ENCODE assay signal across 31 cellular contexts in the genomic region with DNA sequence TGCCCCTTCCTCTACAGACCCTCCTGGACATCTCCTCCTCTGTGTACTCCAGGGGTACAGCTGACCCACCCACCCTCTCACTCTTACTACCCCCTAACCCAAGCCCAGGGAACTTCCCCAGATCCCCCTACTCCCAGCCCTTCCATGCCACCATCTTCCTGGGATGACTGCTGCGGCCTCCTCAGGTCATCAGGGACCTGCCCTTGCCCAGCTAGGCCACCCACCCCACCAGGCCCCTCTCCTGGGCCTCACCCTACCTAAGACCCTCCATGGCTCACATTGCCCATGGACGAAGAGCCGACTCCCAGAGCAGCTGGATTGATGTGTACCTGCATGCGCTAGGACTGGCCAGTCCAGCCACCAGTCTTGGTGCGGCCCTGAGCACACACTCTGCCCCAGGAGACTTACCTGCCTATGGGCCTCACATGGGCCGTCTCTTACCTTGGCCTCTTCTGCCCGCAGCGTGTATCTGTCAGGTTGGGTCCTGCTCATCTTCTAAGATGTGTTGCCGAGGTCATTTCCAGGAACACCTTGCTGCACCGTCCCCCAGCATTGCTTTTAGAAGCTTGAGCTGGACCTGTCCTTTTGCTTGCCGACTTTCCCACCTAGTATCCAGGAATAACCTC. TPM values are rescaled to one million over a fixed set of nuclear protein-coding genes. Genes with fewer than 3 reads are reported as not detected.
DNase-seq lines count a peak whose midpoint lies in the region; ATAC-seq, FAIRE-seq and TF ChIP-seq lines count a peak whose summit lies in the region.
"Had no signal": no experiment of that assay in that cellular context is flagged by ENCODE, and none has a peak within 500 bp of the region (broad histone marks: within the 10 kb centered on the region; RNA-seq: fewer than 3 reads in every experiment).

No MANE protein-coding gene starts in this region.

- H3K4me1 ChIP-seq in K562 (replicated peaks in 1 of 2; ENCODE audit: control insufficient read depth in 2 of 2, insufficient read depth in 2 of 2, low read length in 2 of 2), result peaks cover 0 to 45% of the 10 kb centered on the region in 2 experiments; a peak in 3 of 5 replicates
- H3K4me1 ChIP-seq: colonic mucosa had no signal

- TF ChIP-seq CTCF in K562 (IDR thresholded peaks at IDR 0.05 in 2 of 3, conservative IDR thresholded peaks at IDR 0.05 in 1 of 3; ENCODE audit: insufficient read depth in 2 of 3, low read depth in 1 of 3, low read length in 3 of 3), result no peak
- no peak for TF ChIP-seq CTCF in nephron progenitor cell (IDR thresholded peaks at IDR 0.05)
- TF ChIP-seq CTCF in type B pancreatic cell (conservative IDR thresholded peaks at IDR 0.05), result no peak

- in situ Hi-C loops in K562 (cut with MboI), result no loop called here

- H3K27me3 Mint-ChIP-seq in activated naive CD4-positive, alpha-beta T cell treated with anti-CD3 and anti-CD28 coated beads, Interleukin-2, amount 10 ng/mL, durations not matched to agents 7 days and 5 days, result peaks cover 69% of the 10 kb centered on the region
- H3K27me3 Mint-ChIP-seq in nephron progenitor cell (ENCODE audit: low read depth, poor library complexity) (peaks cover 77% of the 10 kb centered on the region), type B pancreatic cell (peaks cover 44% of the 10 kb centered on the region)

- H3K9ac ChIP-seq in K562 (ENCODE audit: insufficient read depth in 1 of 2, low read depth in 2 of 2, low read length in 2 of 2), result peak overlapping the region in 1 of 2 experiments; percentile 72; a peak in 2 of 4 replicates

- POLR2A ChIA-PET in K562 (lab: Yijun Ruan, JAX), result interaction anchor here (0.5 to 2.2 kb wide), 11 partner anchors 11 to 378 kb away, joined by 3 to 12 read pairs (median 3); no protein-coding TSS in a partner anchor

- peaks cover 35 to 46% of the 10 kb centered on the region in 2 experiments for H3K27me3 ChIP-seq in K562 (ENCODE audit: control insufficient read depth in 2 of 2, insufficient read depth in 2 of 2, low read length in 2 of 2)
- H3K27me3 ChIP-seq: testis had no signal

- intact Hi-C loops in K562 (cut with micrococcal nuclease), result no loop called here

- CTCF ChIA-PET in activated naive CD4-positive, alpha-beta T cell treated with anti-CD3 and anti-CD28 coated beads, Interleukin-2, amount 10 ng/mL, durations not matched to agents 7 days and 5 days (lab: Charles Lee), result interaction anchor here (1.0 to 1.3 kb wide), 2 partner anchors 23 to 103 kb away, joined by 4 to 5 read pairs; no protein-coding TSS in a partner anchor
- CTCF ChIA-PET in K562 (lab: Yijun Ruan, JAX; ENCODE audit: low intra/inter-chr PET ratio), result no interaction called here

- ATAC-seq in K562, result no peak
- no peak for ATAC-seq in stimulated activated naive CD8-positive, alpha-beta T cell treated with anti-CD3 and anti-CD28 coated beads, Interleukin-15, Interleukin-2, amounts not matched to agents 100 U/mL and 50 U/mL, for 24 hours
- ATAC-seq: effector memory CD8-positive, alpha-beta T cell; mucosa of descending colon; stimulated activated memory B cell treated with anti-CD40 and anti-IgM and Interleukin-4, amounts not matched to agents 10 μg/mL and 1 μg/mL and 100 μg/mL, for 72 hours; T-cell had no signal

- FAIRE-seq in K562 (lab: Jason Lieb, UNC), result no peak
- FAIRE-seq: frontal cortex, HTR-8/SVneo had no signal

- TF ChIP-seq POLR2A in K562 (conservative IDR thresholded peaks at IDR 0.05), result no peak

- no peak for TF ChIP-seq EP300 in K562 (IDR thresholded peaks at IDR 0.05; ENCODE audit: low read length)

- no peak overlapping the region for H3K4me3 ChIP-seq in K562
- H3K4me3 ChIP-seq: colonic mucosa, esophagus squamous epithelium, mucosa of descending colon, testis had no signal

- peak overlapping the region; percentile 1 for H3K4me3 Mint-ChIP-seq in activated naive CD4-positive, alpha-beta T cell treated with anti-CD3 and anti-CD28 coated beads, Interleukin-2, amount 10 ng/mL, durations not matched to agents 7 days and 5 days
- H3K4me3 Mint-ChIP-seq in nephron progenitor cell, result peak overlapping the region; percentile 26
- peak overlapping the region; percentile 36 for H3K4me3 Mint-ChIP-seq in type B pancreatic cell
- H3K4me3 Mint-ChIP-seq: stimulated activated memory B cell treated with anti-CD40 and anti-IgM and Interleukin-4, amounts not matched to agents 10 μg/mL and 1 μg/mL and 100 μg/mL, for 72 hours had no signal

- no peaks in the 10 kb centered on the region for H3K9me3 Mint-ChIP-seq in activated naive CD4-positive, alpha-beta T cell treated with anti-CD3 and anti-CD28 coated beads, Interleukin-2, amount 10 ng/mL, durations not matched to agents 7 days and 5 days
- no peaks in the 10 kb centered on the region for H3K9me3 Mint-ChIP-seq in nephron progenitor cell
- no peaks in the 10 kb centered on the region for H3K9me3 Mint-ChIP-seq in type B pancreatic cell
- H3K9me3 Mint-ChIP-seq: CD8-positive, alpha-beta memory T cell; effector memory CD8-positive, alpha-beta T cell; stimulated activated memory B cell treated with anti-CD40 and anti-IgM and Interleukin-4, amounts not matched to agents 10 μg/mL and 1 μg/mL and 100 μg/mL, for 72 hours; T-cell had no signal

- no peak overlapping the region for H3K27ac ChIP-seq in K562 (ENCODE audit: extremely low read depth, low read depth, low read length)
- H3K27ac ChIP-seq: colonic mucosa, neutrophil, testis had no signal

- peaks cover 4% of the 10 kb centered on the region for H3K36me3 Mint-ChIP-seq in activated naive CD4-positive, alpha-beta T cell treated with anti-CD3 and anti-CD28 coated beads, Interleukin-2, amount 10 ng/mL, durations not matched to agents 7 days and 5 days
- peaks cover 1% of the 10 kb centered on the region for H3K36me3 Mint-ChIP-seq in nephron progenitor cell (ENCODE audit: low read depth)
- no peaks in the 10 kb centered on the region for H3K36me3 Mint-ChIP-seq in type B pancreatic cell
- H3K36me3 Mint-ChIP-seq: CD8-positive, alpha-beta memory T cell; stimulated activated memory B cell treated with anti-CD40 and anti-IgM and Interleukin-4, amounts not matched to agents 10 μg/mL and 1 μg/mL and 100 μg/mL, for 72 hours; T-cell had no signal

- peaks cover 19% of the 10 kb centered on the region for H3K4me1 Mint-ChIP-seq in activated naive CD4-positive, alpha-beta T cell treated with anti-CD3 and anti-CD28 coated beads, Interleukin-2, amount 10 ng/mL, durations not matched to agents 7 days and 5 days
- H3K4me1 Mint-ChIP-seq in nephron progenitor cell (peaks cover 16% of the 10 kb centered on the region), type B pancreatic cell (ENCODE audit: unreplicated experiment) (peaks cover 4% of the 10 kb centered on the region)

- BruUV-seq in K562 (replicated peaks; lab: Mats Ljungman, UMichigan), result no TSS peak

- no peak overlapping the region for H2AFZ ChIP-seq in K562 (ENCODE audit: low read depth, low read length)

- no peak for TF ChIP-seq RAD21 in K562 (CRISPR knock-in tag; conservative IDR thresholded peaks at IDR 0.05 in 1 of 2, IDR thresholded peaks at IDR 0.05 in 1 of 2)

- no peaks in the 10 kb centered on the region for H3K79me2 ChIP-seq in K562 (ENCODE audit: control insufficient read depth, insufficient read depth, low read length)

- H3K36me3 ChIP-seq in K562 (ENCODE audit: control insufficient read depth, insufficient read depth, low read length), result peaks cover 16% of the 10 kb centered on the region; the same call in 1 of the 3 replicates
- H3K36me3 ChIP-seq: breast epithelium, colonic mucosa, esophagus squamous epithelium had no signal

- H3K9me1 ChIP-seq in K562 (ENCODE audit: control insufficient read depth, insufficient read depth, low read length), result no peaks in the 10 kb centered on the region

- no peak overlapping the region for H3K27ac Mint-ChIP-seq in activated naive CD4-positive, alpha-beta T cell treated with anti-CD3 and anti-CD28 coated beads, Interleukin-2, amount 10 ng/mL, durations not matched to agents 7 days and 5 days
- H3K27ac Mint-ChIP-seq in nephron progenitor cell (no peak overlapping the region), type B pancreatic cell (no peak overlapping the region)
- H3K27ac Mint-ChIP-seq: effector memory CD8-positive, alpha-beta T cell; stimulated activated memory B cell treated with anti-CD40 and anti-IgM and Interleukin-4, amounts not matched to agents 10 μg/mL and 1 μg/mL and 100 μg/mL, for 72 hours; T-cell had no signal

- no peak for DNase-seq in activated naive CD4-positive, alpha-beta T cell treated with anti-CD3 and anti-CD28 coated beads, Interleukin-2, amount 10 ng/mL, durations not matched to agents 7 days and 5 days
- no peak for DNase-seq in activated naive CD4-positive, alpha-beta T cell (lab: John Stamatoyannopoulos, UW)
- DNase-seq in K562 (ENCODE audit: extremely low read depth in 1 of 4, low spot score in 3 of 4) (peak in 1 of 4 experiments; percentile 34), nephron progenitor cell (no peak), type B pancreatic cell (ENCODE audit: extremely low spot score, unreplicated experiment) (no peak), NCI-H526 (lab: John Stamatoyannopoulos, UW) (no peak), DMS 273 (lab: John Stamatoyannopoulos, UW; ENCODE audit: unreplicated experiment) (no peak)
- DNase-seq in stimulated activated naive CD8-positive, alpha-beta T cell treated with anti-CD3 and anti-CD28 coated beads, Interleukin-15, Interleukin-2, amounts not matched to agents 100 U/mL and 50 U/mL, for 24 hours, result no peak
- DNase-seq: 8988T; activated CD4-positive, alpha-beta T cell treated with anti-CD3 and anti-CD28 coated beads for 1 hour; activated CD8-positive, alpha-beta memory T cell treated with anti-CD3 and anti-CD28 coated beads for 24 hours; activated T-cell treated with anti-CD3 and anti-CD28 coated beads, Interleukin-2, amount 50 U/mL, for 1 hour; amniotic stem cell; CD8-positive, alpha-beta memory T cell; colonic mucosa; DMS153; effector memory CD8-positive, alpha-beta T cell; esophagus squamous epithelium; mucosa of descending colon; MV-4-11; NCI-H146; NCI-H510A treated with DMSO at 0.1 percent for 48 hours; NK-92 treated with Interleukin-12 subunit alpha and Interleukin-12 subunit beta, amount 100 ng/mL, for 24 hours; stimulated activated CD4-positive, alpha-beta T cell treated with anti-CD3 and anti-CD28 coated beads, Interleukin-2, amount 100 ng/mL, for 48 hours; testis had no signal

- no peak overlapping the region for H3K4me2 ChIP-seq in K562 (ENCODE audit: insufficient read depth, low read length)

- peaks cover 17% of the 10 kb centered on the region for H4K20me1 ChIP-seq in K562 (replicated peaks; ENCODE audit: control insufficient read depth, insufficient read depth, low read length)

- 28% methylated on average over 11 of the region's 11 CpGs for WGBS in K562 (ENCODE audit: insufficient coverage, low coverage, missing lambda C conversion rate)

- no peaks in the 10 kb centered on the region for H3K9me3 ChIP-seq in K562 (replicated peaks; ENCODE audit: control insufficient read depth, insufficient read depth, low read depth, low read length)
- H3K9me3 ChIP-seq: breast epithelium, colonic mucosa, esophagus squamous epithelium, mucosa of descending colon, neutrophil, testis had no signal

RNA-seq across cellular contexts. Expression of gene CLDN5, which starts 2.0 kb away (rescaled TPM):
- not detected in 2 replicates for total RNA-seq in K562 (2011; cell fraction: chromatin; rRNA removed; ENCODE audit: low replicate concordance)
- total RNA-seq in K562 (2011; cell fraction: nucleolus; rRNA removed), result not detected in 2 replicates
- not detected in 2 replicates for total RNA-seq in K562 (2011; cell fraction: nucleoplasm; rRNA removed)
- total RNA-seq in K562 (2014; rRNA removed) (not detected in 2 replicates), K562 (2014; rRNA removed; fragmentation: Illumina TruSeq; extraction: Trizol) (not detected in 2 replicates), K562 (2015; rRNA removed; fragmentation: Illumina TruSeq; extraction: Trizol) (not detected in 2 replicates), K562 (2021) (0.16 and 0.20 TPM in 2 replicates), type B pancreatic cell (ENCODE audit: low replicate concordance) (1.00 and 2.2 TPM in 2 replicates)
- polyA plus RNA-seq in K562 (2011; rRNA removed) (not detected in 2 replicates), K562 (2014; fragmentation: Illumina TruSeq; extraction: Trizol) (not detected in 2 replicates), K562 (2014; fragmentation: Nextera tagmentation; extraction: Ambion mirVana) (not detected), K562 (2014; rRNA removed) (not detected in 2 replicates)
- polyA plus RNA-seq in K562 (2011; cell fraction: cytosol; rRNA removed), result not detected in 2 replicates
- not detected in 2 replicates for polyA plus RNA-seq in K562 (2011; cell fraction: nucleus; rRNA removed)
- 0.08 and 0.18 TPM in 2 replicates for polyA plus RNA-seq in K562 (2012)
- polyA minus RNA-seq in K562 (2011; rRNA and poly(A)+ RNA removed), result not detected in 2 replicates
- not detected in 2 replicates for polyA minus RNA-seq in K562 (2011; cell fraction: cytosol; rRNA and poly(A)+ RNA removed)
- polyA minus RNA-seq in K562 (2011; cell fraction: nucleus; rRNA and poly(A)+ RNA removed), result not detected in 2 replicates
- total RNA-seq: CD8-positive, alpha-beta memory T cell had no signal
- polyA plus RNA-seq: CD8-positive, alpha-beta memory T cell had no signal

RNA-seq across cellular contexts. Expression of gene CDC45, which starts 46.5 kb away (rescaled TPM):
- 810 and 853 TPM in 2 replicates for total RNA-seq in K562 (2011; cell fraction: chromatin; rRNA removed; ENCODE audit: low replicate concordance)
- total RNA-seq in K562 (2011; cell fraction: nucleolus; rRNA removed), result 339 and 346 TPM in 2 replicates
- total RNA-seq in K562 (2011; cell fraction: nucleoplasm; rRNA removed), result 307 and 398 TPM in 2 replicates
- total RNA-seq in K562 (2014; rRNA removed) (415 and 450 TPM in 2 replicates), K562 (2014; rRNA removed; fragmentation: Illumina TruSeq; extraction: Trizol) (263 and 295 TPM in 2 replicates), K562 (2015; rRNA removed; fragmentation: Illumina TruSeq; extraction: Trizol) (239 and 251 TPM in 2 replicates), K562 (2021) (312 and 319 TPM in 2 replicates), type B pancreatic cell (ENCODE audit: low replicate concordance) (10.6 and 19.0 TPM in 2 replicates)
- polyA plus RNA-seq in K562 (2011; rRNA removed) (580 and 584 TPM in 2 replicates), K562 (2014; fragmentation: Illumina TruSeq; extraction: Trizol) (412 and 430 TPM in 2 replicates), K562 (2014; fragmentation: Nextera tagmentation; extraction: Ambion mirVana) (100 to 1,000 TPM; 276 to 465 TPM), K562 (2014; rRNA removed) (410 and 427 TPM in 2 replicates)
- 370 and 430 TPM in 2 replicates for polyA plus RNA-seq in K562 (2011; cell fraction: cytosol; rRNA removed)
- polyA plus RNA-seq in K562 (2011; cell fraction: nucleus; rRNA removed), result 642 and 944 TPM in 2 replicates
- 267 and 326 TPM in 2 replicates for polyA plus RNA-seq in K562 (2012)
- polyA minus RNA-seq in K562 (2011; rRNA and poly(A)+ RNA removed), result 415 and 540 TPM in 2 replicates
- polyA minus RNA-seq in K562 (2011; cell fraction: cytosol; rRNA and poly(A)+ RNA removed), result 153 and 162 TPM in 2 replicates
- 185 and 445 TPM in 2 replicates for polyA minus RNA-seq in K562 (2011; cell fraction: nucleus; rRNA and poly(A)+ RNA removed)

RNA-seq across cellular contexts. Expression of gene UFD1, which starts 47.2 kb away (rescaled TPM):
- 307 and 375 TPM in 2 replicates for total RNA-seq in K562 (2011; cell fraction: chromatin; rRNA removed; ENCODE audit: low replicate concordance)
- total RNA-seq in K562 (2011; cell fraction: nucleolus; rRNA removed), result 219 and 230 TPM in 2 replicates
- 278 and 374 TPM in 2 replicates for total RNA-seq in K562 (2011; cell fraction: nucleoplasm; rRNA removed)
- total RNA-seq in K562 (2014; rRNA removed) (238 and 290 TPM in 2 replicates), K562 (2014; rRNA removed; fragmentation: Illumina TruSeq; extraction: Trizol) (361 and 365 TPM in 2 replicates), K562 (2015; rRNA removed; fragmentation: Illumina TruSeq; extraction: Trizol) (330 and 363 TPM in 2 replicates), K562 (2021) (284 and 307 TPM in 2 replicates), type B pancreatic cell (ENCODE audit: low replicate concordance) (52.4 and 56.1 TPM in 2 replicates)
- polyA plus RNA-seq in K562 (2011; rRNA removed) (428 and 564 TPM in 2 replicates), K562 (2014; fragmentation: Illumina TruSeq; extraction: Trizol) (551 and 645 TPM in 2 replicates), K562 (2014; fragmentation: Nextera tagmentation; extraction: Ambion mirVana) (100 to 1,000 TPM; 503 to 627 TPM), K562 (2014; rRNA removed) (321 and 446 TPM in 2 replicates)
- polyA plus RNA-seq in K562 (2011; cell fraction: cytosol; rRNA removed), result 516 and 625 TPM in 2 replicates
- 577 and 723 TPM in 2 replicates for polyA plus RNA-seq in K562 (2011; cell fraction: nucleus; rRNA removed)
- polyA plus RNA-seq in K562 (2012), result 381 and 502 TPM in 2 replicates
- 432 and 439 TPM in 2 replicates for polyA minus RNA-seq in K562 (2011; rRNA and poly(A)+ RNA removed)
- 143 and 172 TPM in 2 replicates for polyA minus RNA-seq in K562 (2011; cell fraction: cytosol; rRNA and poly(A)+ RNA removed)
- 99.8 and 195 TPM in 2 replicates for polyA minus RNA-seq in K562 (2011; cell fraction: nucleus; rRNA and poly(A)+ RNA removed)

Comparison
In these comparisons a context has a peak if more than half of its experiments do, and no peak if none do; other contexts are left out.
1. RNA of gene CDC45, which starts 46.5 kb away (total RNA-seq): 239 to 853 TPM in K562; 10.6 to 19.0 TPM in type B pancreatic cell; every median in the first group is over 10 times any median in the second.
2. Peak in every context shown above with its lines, with median percentiles within 50 percentile points of each other: H3K4me3 Mint-ChIP-seq.